8 cellular contexts compared by ENCODE assay signal in the genomic region with DNA sequence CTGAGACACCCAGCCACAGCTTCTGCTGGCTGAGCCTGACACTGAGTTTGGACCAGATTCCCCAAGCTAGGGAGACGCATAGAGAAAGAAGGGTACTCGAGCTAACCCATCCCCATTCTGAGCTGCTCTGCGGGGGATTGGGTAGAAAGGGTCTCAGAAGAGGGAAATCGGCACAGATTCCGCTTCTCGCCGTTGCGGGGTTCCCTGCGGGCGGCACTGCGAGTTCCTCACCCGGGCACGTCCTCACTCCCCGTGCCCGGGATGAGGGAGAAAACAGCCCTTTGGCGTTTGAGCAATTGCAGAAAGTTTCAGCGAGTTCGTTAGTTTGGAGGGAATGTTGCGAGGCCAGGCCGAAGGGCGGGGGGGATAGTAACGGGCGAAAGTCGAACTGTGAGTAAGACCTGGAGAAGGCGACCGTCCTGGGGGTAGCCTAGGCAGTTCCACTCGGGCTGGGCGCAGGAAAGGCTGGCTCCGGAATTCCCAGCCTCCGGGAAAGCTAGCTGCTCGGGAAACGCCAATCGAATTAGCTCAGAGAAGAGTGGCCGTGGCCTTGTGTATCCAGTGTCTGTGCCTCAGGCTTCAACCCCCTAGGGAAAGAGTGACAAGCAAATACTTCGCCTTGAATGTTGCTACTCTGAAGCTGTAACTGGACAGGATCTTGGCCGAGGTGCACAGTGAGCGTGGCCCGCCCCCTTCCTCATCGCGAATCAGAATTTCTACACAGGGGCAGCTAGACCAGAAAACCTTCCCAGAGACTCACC. TPM values are rescaled to one million over a fixed set of nuclear protein-coding genes. Genes with fewer than 3 reads are reported as not detected.
DNase-seq lines count a peak whose midpoint lies in the region; ATAC-seq and TF ChIP-seq lines count a peak whose summit lies in the region.

No MANE protein-coding gene starts in this region.

- ATAC-seq in stimulated activated naive B cell treated with anti-CD40 and anti-IgM and Interleukin-4, amounts not matched to agents 10 μg/mL and 1 μg/mL and 100 μg/mL, for 72 hours (replicated peaks) = no peak

- H2BK15ac ChIP-seq in neuronal stem cell (ENCODE audit: low read length) = no peak overlapping the region

- H2BK12ac ChIP-seq in neuronal stem cell (ENCODE audit: low read length) = no peak overlapping the region

- H2AK5ac ChIP-seq in neuronal stem cell (ENCODE audit: low read depth, low read length) = no peak overlapping the region

- H3K4me1 Mint-ChIP-seq in stimulated activated naive B cell treated with anti-CD40 and anti-IgM and Interleukin-4, amounts not matched to agents 10 μg/mL and 1 μg/mL and 100 μg/mL, for 72 hours = peaks cover 0 to 3% of the 10 kb centered on the region in 2 donors

- TF ChIP-seq CTCF in BE2C (IDR thresholded peaks at IDR 0.05; ENCODE audit: low read depth, low read length) = no peak
- TF ChIP-seq CTCF in fibroblast of lung (conservative IDR thresholded peaks at IDR 0.05 in 1 of 2, IDR thresholded peaks at IDR 0.05 in 1 of 2; ENCODE audit: low read depth in 1 of 2, low read length in 2 of 2) = no peak

- H3K27ac Mint-ChIP-seq in stimulated activated naive B cell treated with anti-CD40 and anti-IgM and Interleukin-4, amounts not matched to agents 10 μg/mL and 1 μg/mL and 100 μg/mL, for 72 hours = no peak overlapping the region

- no peaks in the 10 kb centered on the region for H3K79me2 ChIP-seq in fibroblast of lung (ENCODE audit: control insufficient read depth, insufficient read depth, low read length)

- in situ Hi-C loops in KBM-7 (cut with MboI; ENCODE audit: low pct_unique_long_range_greater_than_20kb, low sequenced_read_pairs) = no loop called here

- peak overlapping the region; percentile 21 for H3K18ac ChIP-seq in neuronal stem cell (ENCODE audit: low read length)

- H3K4me3 ChIP-seq in BE2C (ENCODE audit: low read depth, low read length) = peak overlapping the region; percentile 34
- peak overlapping the region; percentile 74 to 84 (median 78) for H3K4me3 ChIP-seq in fibroblast of lung (replicated peaks in 1 of 4; ENCODE audit: control extremely low read depth in 1 of 4, insufficient read depth in 1 of 4, low read depth in 3 of 4, low read length in 4 of 4)
- peak overlapping the region; percentile 38 to 81 for H3K4me3 ChIP-seq in neuronal stem cell (ENCODE audit: low read length in 2 of 2)

- DNase-seq in BE2C (peak; percentile 18), NCI-H82 (lab: John Stamatoyannopoulos, UW) (peak; percentile 75), fibroblast of lung (ENCODE audit: low read depth in 2 of 2) (peak; percentile 37 to 66), neuronal stem cell (ENCODE audit: low spot score) (peak; percentile 23), KBM-7 (no peak), NCI-H2081 treated with DMSO at 0.1 percent for 48 hours (lab: John Stamatoyannopoulos, UW) (no peak)
- no peak for DNase-seq in activated naive CD4-positive, alpha-beta T cell treated with Interleukin-2 at 50 U/mL for 16 hours
- no peak for DNase-seq in stimulated activated naive B cell treated with anti-CD40 and anti-IgM and Interleukin-4, amounts not matched to agents 10 μg/mL and 1 μg/mL and 100 μg/mL, for 72 hours

- H3K23ac ChIP-seq in neuronal stem cell (ENCODE audit: low read depth, low read length, poor library complexity) = no peak overlapping the region

- H2BK120ac ChIP-seq in neuronal stem cell (ENCODE audit: low read depth, low read length) = no peak overlapping the region

- no CpG with 5 or more reads among the region's 40 CpGs for WGBS in neuronal stem cell (ENCODE audit: extremely low coverage in 2 of 2, insufficient read length in 2 of 2, insufficient replicate concordance in 1 of 2), 2 donors

- no peaks in the 10 kb centered on the region for H4K20me1 ChIP-seq in fibroblast of lung (ENCODE audit: control insufficient read depth, extremely low read depth, insufficient read depth, low read length)

- H3K4me3 Mint-ChIP-seq in stimulated activated naive B cell treated with anti-CD40 and anti-IgM and Interleukin-4, amounts not matched to agents 10 μg/mL and 1 μg/mL and 100 μg/mL, for 72 hours = no peak overlapping the region

- peaks cover 4 to 10% of the 10 kb centered on the region in 2 donors for H3K9me3 Mint-ChIP-seq in stimulated activated naive B cell treated with anti-CD40 and anti-IgM and Interleukin-4, amounts not matched to agents 10 μg/mL and 1 μg/mL and 100 μg/mL, for 72 hours

- H3K4me2 ChIP-seq in fibroblast of lung (ENCODE audit: extremely low read depth, insufficient read depth, low read length) (peak overlapping the region; percentile 90), neuronal stem cell (ENCODE audit: insufficient read depth, low read length, poor library complexity, severe bottlenecking) (peak overlapping the region; percentile 94)

- H3K36me3 ChIP-seq in BE2C (no peaks in the 10 kb centered on the region), fibroblast of lung (ENCODE audit: control insufficient read depth, insufficient read depth, low read length) (no peaks in the 10 kb centered on the region), neuronal stem cell (replicated peaks in 1 of 2; ENCODE audit: control insufficient read depth in 2 of 2, insufficient read depth in 2 of 2, low read length in 2 of 2) (no peaks in the 10 kb centered on the region)

- H3K27me3 ChIP-seq in BE2C (peaks cover 15% of the 10 kb centered on the region), fibroblast of lung (ENCODE audit: control insufficient read depth, insufficient read depth, low read length) (no peaks in the 10 kb centered on the region), neuronal stem cell (ENCODE audit: control insufficient read depth in 3 of 3, insufficient read depth in 3 of 3, low read depth in 1 of 3, low read length in 3 of 3) (peaks cover 0 to 43% (median 24%) of the 10 kb centered on the region in 3 experiments)

- peaks cover 32 to 55% of the 10 kb centered on the region in 2 donors for H3K27me3 Mint-ChIP-seq in stimulated activated naive B cell treated with anti-CD40 and anti-IgM and Interleukin-4, amounts not matched to agents 10 μg/mL and 1 μg/mL and 100 μg/mL, for 72 hours

- H3K9me3 ChIP-seq in BE2C (no peaks in the 10 kb centered on the region), fibroblast of lung (ENCODE audit: control insufficient read depth, insufficient read depth, low read depth, low read length) (no peaks in the 10 kb centered on the region), neuronal stem cell (replicated peaks in 1 of 2; ENCODE audit: control insufficient read depth in 2 of 2, insufficient read depth in 1 of 2, low read depth in 1 of 2, low read length in 2 of 2) (no peaks in the 10 kb centered on the region)

- H4K91ac ChIP-seq in neuronal stem cell (ENCODE audit: low read depth, low read length, poor library complexity) = no peak overlapping the region

- peak overlapping the region; percentile 26 for H3K9ac ChIP-seq in fibroblast of lung (ENCODE audit: insufficient read depth, low read length)
- H3K9ac ChIP-seq in neuronal stem cell (ENCODE audit: low read depth, low read length, poor library complexity) = no peak overlapping the region

- no peaks in the 10 kb centered on the region for H3K4me1 ChIP-seq in BE2C
- no peaks in the 10 kb centered on the region for H3K4me1 ChIP-seq in fibroblast of lung (ENCODE audit: control insufficient read depth, extremely low read depth, insufficient read depth, low read length)
- H3K4me1 ChIP-seq in neuronal stem cell (ENCODE audit: control insufficient read depth in 2 of 2, insufficient read depth in 1 of 2, low read depth in 1 of 2, low read length in 2 of 2) = peaks cover 2 to 9% of the 10 kb centered on the region in 2 donors

- H3K4ac ChIP-seq in neuronal stem cell (ENCODE audit: low read length) = no peak overlapping the region

- H3K27ac ChIP-seq in fibroblast of lung (ENCODE audit: insufficient read depth, low read length) = peak overlapping the region; percentile 59
- no peak overlapping the region for H3K27ac ChIP-seq in neuronal stem cell (replicated peaks; ENCODE audit: low read length)

- H4K8ac ChIP-seq in neuronal stem cell (ENCODE audit: low read depth, low read length) = no peak overlapping the region

- H3K36me3 Mint-ChIP-seq in stimulated activated naive B cell treated with anti-CD40 and anti-IgM and Interleukin-4, amounts not matched to agents 10 μg/mL and 1 μg/mL and 100 μg/mL, for 72 hours = no peaks in the 10 kb centered on the region

- H3K79me1 ChIP-seq in neuronal stem cell (ENCODE audit: low read depth, low read length) = no peaks in the 10 kb centered on the region

- H2AFZ ChIP-seq in fibroblast of lung (ENCODE audit: low read length) = peak overlapping the region; percentile 35
- H2AFZ ChIP-seq in neuronal stem cell (ENCODE audit: low read length) = peak overlapping the region; percentile 90

- peak overlapping the region; percentile 6 for H2BK5ac ChIP-seq in neuronal stem cell (ENCODE audit: low read length)

- no peak overlapping the region for H3K14ac ChIP-seq in neuronal stem cell (ENCODE audit: low read length)

RNA-seq across cellular contexts. Expression of a gene that starts 0.7 kb away (rescaled TPM):
- polyA plus RNA-seq in BE2C (2012; ENCODE audit: insufficient read depth, insufficient read length, low read depth) = not detected
- total RNA-seq in fibroblast of lung = 25.7 and 32.7 TPM in 2 replicates
- 4.1 TPM in 2 replicates for polyA plus RNA-seq in fibroblast of lung
- 2.4 and 2.6 TPM in 2 replicates for polyA plus RNA-seq in fibroblast of lung (2012)
- 0.43 and 1.4 TPM in 2 replicates for polyA minus RNA-seq in fibroblast of lung (ENCODE audit: low replicate concordance)
- 0.01 TPM for polyA plus RNA-seq in neuronal stem cell (2013, experiment 1 of 2)
- 0.04 TPM for polyA plus RNA-seq in neuronal stem cell (2013, experiment 2 of 2)

Comparison
In these comparisons a context has a peak if more than half of its experiments do, and no peak if none do; other contexts are left out.
1. DNase-seq: peak in BE2C (single experiment), NCI-H82 (single experiment), fibroblast of lung (2 of 2) and neuronal stem cell (single experiment); none in KBM-7 (single experiment), activated naive CD4-positive, alpha-beta T cell treated with Interleukin-2 at 50 U/mL for 16 hours (single experiment), stimulated activated naive B cell treated with anti-CD40 and anti-IgM and Interleukin-4, amounts not matched to agents 10 μg/mL and 1 μg/mL and 100 μg/mL, for 72 hours (single experiment) and NCI-H2081 treated with DMSO at 0.1 percent for 48 hours (single experiment).
2. Peak in every context shown above with its lines, with median percentiles within 50 percentile points of each other: H3K4me3 ChIP-seq.